In the genomic region with DNA sequence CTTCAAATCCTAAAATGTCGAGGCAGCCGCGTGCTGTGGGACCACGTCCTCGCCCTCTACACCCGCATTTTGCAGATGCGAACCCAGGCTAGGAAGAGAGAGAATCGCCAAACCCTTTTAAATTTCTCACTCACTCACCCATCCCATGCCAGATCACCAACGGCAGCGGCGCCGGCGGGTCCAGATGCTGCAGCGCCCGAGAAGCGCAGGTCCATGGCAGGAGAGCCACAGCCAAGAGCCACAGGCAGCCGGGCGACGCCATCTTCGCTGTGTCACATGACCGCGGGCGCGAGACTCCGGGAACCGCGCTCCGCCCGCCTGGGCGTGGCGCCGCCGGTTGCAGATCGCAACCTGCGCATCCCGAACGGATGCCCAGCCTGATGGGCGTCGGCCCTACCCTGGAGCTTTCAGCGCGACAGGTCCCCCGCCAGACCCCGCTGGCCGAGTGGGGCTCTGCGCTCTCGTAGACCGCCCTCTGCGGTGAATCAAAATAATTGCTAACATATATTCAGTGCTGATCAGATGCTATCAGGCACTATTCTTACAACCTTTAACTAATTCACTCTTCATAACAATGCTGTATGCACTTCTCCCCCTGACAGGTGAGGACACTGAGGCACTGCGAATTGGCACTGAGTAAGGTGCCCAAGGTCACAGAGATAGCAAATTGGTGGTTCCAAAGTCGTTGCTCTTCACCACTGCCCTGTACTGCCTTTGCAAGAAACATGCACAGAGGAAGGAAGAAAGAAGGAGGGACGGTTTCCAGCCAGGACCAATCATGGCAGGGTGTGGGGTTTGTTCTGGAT, we compare ENCODE assay signal across 1 cellular context.
TF ChIP-seq lines count a peak whose summit lies in the region.

A gene (minus strand): TSS at position 276 of the 806 bp plus-strand sequence. CDS start 14 bp downstream, at position 262.

TF ChIP-seq in GM12878, 131 proteins besides CTCF, POLR2A, EP300 and RAD21 (continued from another document and continues in another):
- TF ChIP-seq, protein P1, sequence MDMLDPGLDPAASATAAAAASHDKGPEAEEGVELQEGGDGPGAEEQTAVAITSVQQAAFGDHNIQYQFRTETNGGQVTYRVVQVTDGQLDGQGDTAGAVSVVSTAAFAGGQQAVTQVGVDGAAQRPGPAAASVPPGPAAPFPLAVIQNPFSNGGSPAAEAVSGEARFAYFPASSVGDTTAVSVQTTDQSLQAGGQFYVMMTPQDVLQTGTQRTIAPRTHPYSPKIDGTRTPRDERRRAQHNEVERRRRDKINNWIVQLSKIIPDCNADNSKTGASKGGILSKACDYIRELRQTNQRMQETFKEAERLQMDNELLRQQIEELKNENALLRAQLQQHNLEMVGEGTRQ (IDR thresholded peaks at IDR 0.05; ENCODE audit: borderline replicate concordance, low read depth, low read length): peak; percentile 76
- TF ChIP-seq KDM1A (IDR thresholded peaks at IDR 0.05; ENCODE audit: borderline replicate concordance) (no peak), STAT3 (IDR thresholded peaks at IDR 0.05; ENCODE audit: low read depth, low read length) (no peak), CBFB (IDR thresholded peaks at IDR 0.05; ENCODE audit: low read depth) (no peak), SREBF1 (IDR thresholded peaks at IDR 0.05; ENCODE audit: low read length) (no peak), ZNF217 (IDR thresholded peaks at IDR 0.05) (no peak), EED (IDR thresholded peaks at IDR 0.05; ENCODE audit: low read depth) (no peak), RCOR1 (conservative IDR thresholded peaks at IDR 0.05; ENCODE audit: low read depth, low read length) (no peak), RELA (IDR thresholded peaks at IDR 0.05; ENCODE audit: borderline replicate concordance, partially characterized antibody) (no peak), ESRRA (IDR thresholded peaks at IDR 0.05; ENCODE audit: low read length) (no peak), BMI1 (IDR thresholded peaks at IDR 0.05; ENCODE audit: borderline replicate concordance) (no peak), LARP7 (IDR thresholded peaks at IDR 0.05) (peak; percentile 74; the same call in 1 of the 2 replicates), CBX3 (IDR thresholded peaks at IDR 0.05; ENCODE audit: borderline replicate concordance, low read depth) (no peak), FOXM1 (IDR thresholded peaks at IDR 0.05; ENCODE audit: low read depth, low read length) (no peak), KLF5 (IDR thresholded peaks at IDR 0.05; ENCODE audit: partially characterized antibody) (no peak), MTA3 (IDR thresholded peaks at IDR 0.05; ENCODE audit: borderline replicate concordance, low read length) (no peak), CHD1 (IDR thresholded peaks at IDR 0.05; ENCODE audit: low read depth, low read length) (no peak), JUNB (IDR thresholded peaks at IDR 0.05) (no peak), TBL1XR1 (IDR thresholded peaks at IDR 0.05; ENCODE audit: low read depth, low read length) (no peak), ZSCAN29 (IDR thresholded peaks at IDR 0.05) (no peak), MXI1 (IDR thresholded peaks at IDR 0.05; ENCODE audit: low read depth, low read length) (peak; percentile 83), MTA2 (IDR thresholded peaks at IDR 0.05; ENCODE audit: low read depth) (no peak), PML (IDR thresholded peaks at IDR 0.05; ENCODE audit: low read length) (no peak), SMAD5 (IDR thresholded peaks at IDR 0.05; ENCODE audit: low read depth) (0 out of 2 replicates have a peak, but pooled peaks have one; percentile 37), SREBF2 (IDR thresholded peaks at IDR 0.05; ENCODE audit: low read length) (no peak), BACH1 (IDR thresholded peaks at IDR 0.05; ENCODE audit: borderline replicate concordance) (peak; percentile 50; the same call in 1 of the 2 replicates), CEBPB (IDR thresholded peaks at IDR 0.05; ENCODE audit: borderline replicate concordance in 1 of 2, low read depth in 2 of 2, low read length in 2 of 2) (no peak), BCL11A (IDR thresholded peaks at IDR 0.05; ENCODE audit: low read depth, low read length) (no peak), ZZZ3 (IDR thresholded peaks at IDR 0.05; ENCODE audit: control insufficient read depth, insufficient read length, low read depth) (no peak), YBX1 (IDR thresholded peaks at IDR 0.05) (no peak), RBBP5 (conservative IDR thresholded peaks at IDR 0.05) (no peak), PAX5 (IDR thresholded peaks at IDR 0.05; ENCODE audit: borderline replicate concordance, low read depth, low read length) (no peak), BHLHE40 (IDR thresholded peaks at IDR 0.05; ENCODE audit: borderline replicate concordance in 1 of 2, low read depth in 2 of 2, low read length in 1 of 2) (peak; percentile 33 to 79; a peak in 3 of 4 replicates)
- TF ChIP-seq, protein P2, sequence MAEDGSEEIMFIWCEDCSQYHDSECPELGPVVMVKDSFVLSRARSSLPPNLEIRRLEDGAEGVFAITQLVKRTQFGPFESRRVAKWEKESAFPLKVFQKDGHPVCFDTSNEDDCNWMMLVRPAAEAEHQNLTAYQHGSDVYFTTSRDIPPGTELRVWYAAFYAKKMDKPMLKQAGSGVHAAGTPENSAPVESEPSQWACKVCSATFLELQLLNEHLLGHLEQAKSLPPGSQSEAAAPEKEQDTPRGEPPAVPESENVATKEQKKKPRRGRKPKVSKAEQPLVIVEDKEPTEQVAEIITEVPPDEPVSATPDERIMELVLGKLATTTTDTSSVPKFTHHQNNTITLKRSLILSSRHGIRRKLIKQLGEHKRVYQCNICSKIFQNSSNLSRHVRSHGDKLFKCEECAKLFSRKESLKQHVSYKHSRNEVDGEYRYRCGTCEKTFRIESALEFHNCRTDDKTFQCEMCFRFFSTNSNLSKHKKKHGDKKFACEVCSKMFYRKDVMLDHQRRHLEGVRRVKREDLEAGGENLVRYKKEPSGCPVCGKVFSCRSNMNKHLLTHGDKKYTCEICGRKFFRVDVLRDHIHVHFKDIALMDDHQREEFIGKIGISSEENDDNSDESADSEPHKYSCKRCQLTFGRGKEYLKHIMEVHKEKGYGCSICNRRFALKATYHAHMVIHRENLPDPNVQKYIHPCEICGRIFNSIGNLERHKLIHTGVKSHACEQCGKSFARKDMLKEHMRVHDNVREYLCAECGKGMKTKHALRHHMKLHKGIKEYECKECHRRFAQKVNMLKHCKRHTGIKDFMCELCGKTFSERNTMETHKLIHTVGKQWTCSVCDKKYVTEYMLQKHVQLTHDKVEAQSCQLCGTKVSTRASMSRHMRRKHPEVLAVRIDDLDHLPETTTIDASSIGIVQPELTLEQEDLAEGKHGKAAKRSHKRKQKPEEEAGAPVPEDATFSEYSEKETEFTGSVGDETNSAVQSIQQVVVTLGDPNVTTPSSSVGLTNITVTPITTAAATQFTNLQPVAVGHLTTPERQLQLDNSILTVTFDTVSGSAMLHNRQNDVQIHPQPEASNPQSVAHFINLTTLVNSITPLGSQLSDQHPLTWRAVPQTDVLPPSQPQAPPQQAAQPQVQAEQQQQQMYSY (CRISPR knock-in tag; IDR thresholded peaks at IDR 0.05): no peak
- TF ChIP-seq, protein P3, sequence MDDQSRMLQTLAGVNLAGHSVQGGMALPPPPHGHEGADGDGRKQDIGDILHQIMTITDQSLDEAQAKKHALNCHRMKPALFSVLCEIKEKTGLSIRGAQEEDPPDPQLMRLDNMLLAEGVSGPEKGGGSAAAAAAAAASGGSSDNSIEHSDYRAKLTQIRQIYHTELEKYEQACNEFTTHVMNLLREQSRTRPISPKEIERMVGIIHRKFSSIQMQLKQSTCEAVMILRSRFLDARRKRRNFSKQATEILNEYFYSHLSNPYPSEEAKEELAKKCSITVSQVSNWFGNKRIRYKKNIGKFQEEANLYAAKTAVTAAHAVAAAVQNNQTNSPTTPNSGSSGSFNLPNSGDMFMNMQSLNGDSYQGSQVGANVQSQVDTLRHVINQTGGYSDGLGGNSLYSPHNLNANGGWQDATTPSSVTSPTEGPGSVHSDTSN (IDR thresholded peaks at IDR 0.05; ENCODE audit: insufficient replicate concordance, low read depth, low read length): no peak
- TF ChIP-seq, protein P4, sequence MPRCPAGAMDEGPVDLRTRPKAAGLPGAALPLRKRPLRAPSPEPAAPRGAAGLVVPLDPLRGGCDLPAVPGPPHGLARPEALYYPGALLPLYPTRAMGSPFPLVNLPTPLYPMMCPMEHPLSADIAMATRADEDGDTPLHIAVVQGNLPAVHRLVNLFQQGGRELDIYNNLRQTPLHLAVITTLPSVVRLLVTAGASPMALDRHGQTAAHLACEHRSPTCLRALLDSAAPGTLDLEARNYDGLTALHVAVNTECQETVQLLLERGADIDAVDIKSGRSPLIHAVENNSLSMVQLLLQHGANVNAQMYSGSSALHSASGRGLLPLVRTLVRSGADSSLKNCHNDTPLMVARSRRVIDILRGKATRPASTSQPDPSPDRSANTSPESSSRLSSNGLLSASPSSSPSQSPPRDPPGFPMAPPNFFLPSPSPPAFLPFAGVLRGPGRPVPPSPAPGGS (IDR thresholded peaks at IDR 0.05; ENCODE audit: borderline replicate concordance, insufficient read depth, low read depth, low read length, poor library complexity, severe bottlenecking): no peak
- TF ChIP-seq, protein P5, sequence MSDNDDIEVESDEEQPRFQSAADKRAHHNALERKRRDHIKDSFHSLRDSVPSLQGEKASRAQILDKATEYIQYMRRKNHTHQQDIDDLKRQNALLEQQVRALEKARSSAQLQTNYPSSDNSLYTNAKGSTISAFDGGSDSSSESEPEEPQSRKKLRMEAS (IDR thresholded peaks at IDR 0.05; ENCODE audit: low read depth, low read length): no peak; the same call in none of the 2 replicates
- TF ChIP-seq, protein P6, sequence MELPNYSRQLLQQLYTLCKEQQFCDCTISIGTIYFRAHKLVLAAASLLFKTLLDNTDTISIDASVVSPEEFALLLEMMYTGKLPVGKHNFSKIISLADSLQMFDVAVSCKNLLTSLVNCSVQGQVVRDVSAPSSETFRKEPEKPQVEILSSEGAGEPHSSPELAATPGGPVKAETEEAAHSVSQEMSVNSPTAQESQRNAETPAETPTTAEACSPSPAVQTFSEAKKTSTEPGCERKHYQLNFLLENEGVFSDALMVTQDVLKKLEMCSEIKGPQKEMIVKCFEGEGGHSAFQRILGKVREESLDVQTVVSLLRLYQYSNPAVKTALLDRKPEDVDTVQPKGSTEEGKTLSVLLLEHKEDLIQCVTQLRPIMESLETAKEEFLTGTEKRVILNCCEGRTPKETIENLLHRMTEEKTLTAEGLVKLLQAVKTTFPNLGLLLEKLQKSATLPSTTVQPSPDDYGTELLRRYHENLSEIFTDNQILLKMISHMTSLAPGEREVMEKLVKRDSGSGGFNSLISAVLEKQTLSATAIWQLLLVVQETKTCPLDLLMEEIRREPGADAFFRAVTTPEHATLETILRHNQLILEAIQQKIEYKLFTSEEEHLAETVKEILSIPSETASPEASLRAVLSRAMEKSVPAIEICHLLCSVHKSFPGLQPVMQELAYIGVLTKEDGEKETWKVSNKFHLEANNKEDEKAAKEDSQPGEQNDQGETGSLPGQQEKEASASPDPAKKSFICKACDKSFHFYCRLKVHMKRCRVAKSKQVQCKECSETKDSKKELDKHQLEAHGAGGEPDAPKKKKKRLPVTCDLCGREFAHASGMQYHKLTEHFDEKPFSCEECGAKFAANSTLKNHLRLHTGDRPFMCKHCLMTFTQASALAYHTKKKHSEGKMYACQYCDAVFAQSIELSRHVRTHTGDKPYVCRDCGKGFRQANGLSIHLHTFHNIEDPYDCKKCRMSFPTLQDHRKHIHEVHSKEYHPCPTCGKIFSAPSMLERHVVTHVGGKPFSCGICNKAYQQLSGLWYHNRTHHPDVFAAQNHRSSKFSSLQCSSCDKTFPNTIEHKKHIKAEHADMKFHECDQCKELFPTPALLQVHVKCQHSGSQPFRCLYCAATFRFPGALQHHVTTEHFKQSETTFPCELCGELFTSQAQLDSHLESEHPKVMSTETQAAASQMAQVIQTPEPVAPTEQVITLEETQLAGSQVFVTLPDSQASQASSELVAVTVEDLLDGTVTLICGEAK (IDR thresholded peaks at IDR 0.05; ENCODE audit: borderline replicate concordance): no peak
- TF ChIP-seq, protein P7, sequence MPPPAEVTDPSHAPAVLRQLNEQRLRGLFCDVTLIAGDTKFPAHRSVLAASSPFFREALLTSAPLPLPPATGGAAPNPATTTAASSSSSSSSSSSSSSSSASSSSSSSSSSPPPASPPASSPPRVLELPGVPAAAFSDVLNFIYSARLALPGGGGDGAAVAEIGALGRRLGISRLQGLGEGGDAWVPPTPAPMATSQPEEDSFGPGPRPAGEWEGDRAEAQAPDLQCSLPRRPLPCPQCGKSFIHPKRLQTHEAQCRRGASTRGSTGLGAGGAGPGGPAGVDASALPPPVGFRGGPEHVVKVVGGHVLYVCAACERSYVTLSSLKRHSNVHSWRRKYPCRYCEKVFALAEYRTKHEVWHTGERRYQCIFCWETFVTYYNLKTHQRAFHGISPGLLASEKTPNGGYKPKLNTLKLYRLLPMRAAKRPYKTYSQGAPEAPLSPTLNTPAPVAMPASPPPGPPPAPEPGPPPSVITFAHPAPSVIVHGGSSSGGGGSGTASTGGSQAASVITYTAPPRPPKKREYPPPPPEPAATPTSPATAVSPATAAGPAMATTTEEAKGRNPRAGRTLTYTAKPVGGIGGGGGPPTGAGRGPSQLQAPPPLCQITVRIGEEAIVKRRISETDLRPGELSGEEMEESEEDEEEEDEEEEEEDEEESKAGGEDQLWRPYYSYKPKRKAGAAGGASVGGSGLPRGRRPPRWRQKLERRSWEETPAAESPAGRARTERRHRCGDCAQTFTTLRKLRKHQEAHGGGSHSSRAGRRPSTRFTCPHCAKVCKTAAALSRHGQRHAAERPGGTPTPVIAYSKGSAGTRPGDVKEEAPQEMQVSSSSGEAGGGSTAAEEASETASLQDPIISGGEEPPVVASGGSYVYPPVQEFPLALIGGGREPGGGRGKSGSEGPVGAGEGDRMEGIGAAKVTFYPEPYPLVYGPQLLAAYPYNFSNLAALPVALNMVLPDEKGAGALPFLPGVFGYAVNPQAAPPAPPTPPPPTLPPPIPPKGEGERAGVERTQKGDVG (CRISPR knock-in tag; IDR thresholded peaks at IDR 0.05): no peak
- TF ChIP-seq, protein P8, sequence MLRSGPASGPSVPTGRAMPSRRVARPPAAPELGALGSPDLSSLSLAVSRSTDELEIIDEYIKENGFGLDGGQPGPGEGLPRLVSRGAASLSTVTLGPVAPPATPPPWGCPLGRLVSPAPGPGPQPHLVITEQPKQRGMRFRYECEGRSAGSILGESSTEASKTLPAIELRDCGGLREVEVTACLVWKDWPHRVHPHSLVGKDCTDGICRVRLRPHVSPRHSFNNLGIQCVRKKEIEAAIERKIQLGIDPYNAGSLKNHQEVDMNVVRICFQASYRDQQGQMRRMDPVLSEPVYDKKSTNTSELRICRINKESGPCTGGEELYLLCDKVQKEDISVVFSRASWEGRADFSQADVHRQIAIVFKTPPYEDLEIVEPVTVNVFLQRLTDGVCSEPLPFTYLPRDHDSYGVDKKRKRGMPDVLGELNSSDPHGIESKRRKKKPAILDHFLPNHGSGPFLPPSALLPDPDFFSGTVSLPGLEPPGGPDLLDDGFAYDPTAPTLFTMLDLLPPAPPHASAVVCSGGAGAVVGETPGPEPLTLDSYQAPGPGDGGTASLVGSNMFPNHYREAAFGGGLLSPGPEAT (IDR thresholded peaks at IDR 0.05; ENCODE audit: low read depth): peak; percentile 95
- TF ChIP-seq, protein P9, sequence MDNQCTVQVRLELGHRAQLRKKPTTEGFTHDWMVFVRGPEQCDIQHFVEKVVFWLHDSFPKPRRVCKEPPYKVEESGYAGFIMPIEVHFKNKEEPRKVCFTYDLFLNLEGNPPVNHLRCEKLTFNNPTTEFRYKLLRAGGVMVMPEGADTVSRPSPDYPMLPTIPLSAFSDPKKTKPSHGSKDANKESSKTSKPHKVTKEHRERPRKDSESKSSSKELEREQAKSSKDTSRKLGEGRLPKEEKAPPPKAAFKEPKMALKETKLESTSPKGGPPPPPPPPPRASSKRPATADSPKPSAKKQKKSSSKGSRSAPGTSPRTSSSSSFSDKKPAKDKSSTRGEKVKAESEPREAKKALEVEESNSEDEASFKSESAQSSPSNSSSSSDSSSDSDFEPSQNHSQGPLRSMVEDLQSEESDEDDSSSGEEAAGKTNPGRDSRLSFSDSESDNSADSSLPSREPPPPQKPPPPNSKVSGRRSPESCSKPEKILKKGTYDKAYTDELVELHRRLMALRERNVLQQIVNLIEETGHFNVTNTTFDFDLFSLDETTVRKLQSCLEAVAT (IDR thresholded peaks at IDR 0.05): no peak; the same call in 1 of the 2 replicates
